In the genomic region with DNA sequence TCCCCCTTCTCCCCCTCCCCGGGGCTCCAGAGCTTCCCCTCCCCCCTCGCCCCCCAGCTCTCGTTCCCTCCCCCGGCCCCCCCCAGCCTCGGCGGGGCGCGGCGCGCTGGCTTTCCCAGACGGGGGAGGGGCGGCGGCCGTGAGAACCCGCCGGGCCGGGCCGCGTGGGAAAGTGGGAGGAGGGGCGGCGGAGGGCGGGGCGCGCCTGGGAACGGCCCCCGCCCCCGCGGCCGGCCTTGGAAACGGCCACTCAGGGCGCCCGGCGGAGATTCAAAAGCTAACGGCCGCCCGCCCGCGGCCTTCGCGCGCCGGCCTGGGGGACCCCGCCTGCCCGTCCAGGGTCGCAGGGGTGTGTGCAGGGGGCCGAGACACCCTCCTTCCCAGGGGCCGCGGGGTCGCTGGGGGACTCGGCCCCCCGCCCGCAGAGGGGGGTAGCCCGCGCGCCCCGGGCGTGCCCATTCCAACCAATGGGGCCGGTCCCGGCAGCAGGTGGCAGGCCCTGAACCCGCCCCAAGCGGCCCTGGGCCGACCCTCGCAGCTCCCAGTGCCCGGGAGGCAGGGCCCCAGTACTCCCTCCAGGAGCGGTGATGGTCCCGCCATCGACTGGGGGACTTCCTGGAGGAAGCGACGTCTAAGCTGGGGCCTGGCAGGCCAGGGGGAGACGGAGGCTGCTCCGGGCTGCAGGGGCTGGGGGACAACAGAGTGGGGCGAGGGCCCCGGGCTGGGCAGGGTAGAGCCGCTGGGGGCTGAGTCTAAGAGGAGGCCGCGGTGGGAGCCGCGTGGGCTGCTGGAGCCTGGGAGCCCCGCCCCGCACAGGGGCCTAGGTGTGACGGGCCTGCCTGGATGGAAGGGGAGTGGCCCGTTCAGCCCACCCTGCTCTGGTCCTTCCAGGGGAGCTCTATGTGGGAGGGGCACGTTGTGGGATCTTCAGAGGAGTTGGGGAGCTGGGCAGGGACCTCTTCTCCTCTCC, we compare ENCODE assay signal across 8 cellular contexts. TPM values are rescaled to one million over a fixed set of nuclear protein-coding genes. Genes with fewer than 3 reads are reported as not detected.
A peak's percentile ranks its signal among the peaks of the same experiment; 100 is the strongest.
DNase-seq lines count a peak whose midpoint lies in the region; FAIRE-seq and TF ChIP-seq lines count a peak whose summit lies in the region.

No MANE protein-coding gene starts in this region.

- no peaks in the 10 kb centered on the region for H3K4me1 Mint-ChIP-seq in astrocyte (ENCODE audit: low read depth, unreplicated experiment)

- 7% methylated on average over 78 of the region's 83 CpGs for WGBS in HUES64

- no peak overlapping the region for H2AFZ ChIP-seq in astrocyte (ENCODE audit: low read depth, low read length)

- no peak for TF ChIP-seq CTCF in astrocyte (IDR thresholded peaks at IDR 0.05; ENCODE audit: insufficient read depth, low read depth, low read length)

- peak overlapping the region; percentile 40; the same call in 1 of the 2 replicates for H3K4me3 ChIP-seq in HUES64 (ENCODE audit: low read length)
- no peak overlapping the region for H3K4me3 ChIP-seq in astrocyte (ENCODE audit: insufficient read depth, low read depth, low read length)

- DNase-seq in Daoy (ENCODE audit: low read depth) (peak; percentile 81), astrocyte (ENCODE audit: low read depth) (no peak), left kidney (ENCODE audit: low read depth, low spot score) (peak; percentile 87), HTR-8/SVneo (ENCODE audit: insufficient read length, low spot score) (no peak), AML-193 (lab: John Stamatoyannopoulos, UW) (no peak), SKM-1 treated with dmso at 0.1 percent for 144 hours (lab: John Stamatoyannopoulos, UW; ENCODE audit: unreplicated experiment) (no peak), midbrain (lab: John Stamatoyannopoulos, UW) (no peak)

- no peak overlapping the region for H3K27ac ChIP-seq in HUES64 (ENCODE audit: low read depth, low read length)
- no peak overlapping the region for H3K27ac ChIP-seq in astrocyte (ENCODE audit: low read depth, low read length)

- H3K79me2 ChIP-seq in astrocyte (ENCODE audit: insufficient read depth, low read length) = no peaks in the 10 kb centered on the region

- H3K9me3 Mint-ChIP-seq in astrocyte (ENCODE audit: unreplicated experiment) = no peaks in the 10 kb centered on the region

- no peak overlapping the region for H3K4me3 Mint-ChIP-seq in astrocyte (ENCODE audit: unreplicated experiment)

- peak overlapping the region; percentile 53 for H3K4me2 ChIP-seq in astrocyte (ENCODE audit: low read length)

- no peak for FAIRE-seq in astrocyte (lab: Jason Lieb, UNC)
- FAIRE-seq in HTR-8/SVneo (lab: Jason Lieb, UNC) = no peak

- H3K4me1 ChIP-seq in HUES64 (ENCODE audit: insufficient read depth, low read length) = peaks cover 9% of the 10 kb centered on the region
- peaks cover 7% of the 10 kb centered on the region for H3K4me1 ChIP-seq in astrocyte (ENCODE audit: insufficient read depth, low read length)

- no peaks in the 10 kb centered on the region for H3K27me3 Mint-ChIP-seq in astrocyte (ENCODE audit: low read depth, unreplicated experiment)

- no peaks in the 10 kb centered on the region for H3K9me3 ChIP-seq in HUES64 (ENCODE audit: insufficient read depth, low read depth, low read length)
- no peaks in the 10 kb centered on the region for H3K9me3 ChIP-seq in astrocyte (ENCODE audit: insufficient read depth, low read depth, low read length)

- H3K36me3 ChIP-seq in HUES64 (ENCODE audit: insufficient read depth, low read length) (no peaks in the 10 kb centered on the region), astrocyte (ENCODE audit: insufficient read depth, low read length) (no peaks in the 10 kb centered on the region)

- H3K36me3 Mint-ChIP-seq in astrocyte (ENCODE audit: low read depth, unreplicated experiment) = no peaks in the 10 kb centered on the region

- H3K9ac ChIP-seq in HUES64 (ENCODE audit: low read depth, low read length) (0 out of 2 replicates have a peak overlapping the region, but pooled peaks have one; percentile 44), astrocyte (ENCODE audit: low read length) (peak overlapping the region; percentile 37)

- H3K27ac Mint-ChIP-seq in astrocyte (ENCODE audit: unreplicated experiment) = no peak overlapping the region

- H3K27me3 ChIP-seq in HUES64 (ENCODE audit: insufficient read depth, low read length) = no peaks in the 10 kb centered on the region
- H3K27me3 ChIP-seq in astrocyte (ENCODE audit: insufficient read depth, low read length) = no peaks in the 10 kb centered on the region

- no peaks in the 10 kb centered on the region for H4K20me1 ChIP-seq in astrocyte (ENCODE audit: insufficient read depth, low read length)

RNA-seq across cellular contexts. Expression of gene NRARP, which starts 14.2 kb away (rescaled TPM):
- 3.5 and 10.0 TPM in 2 replicates for total RNA-seq in Daoy (2014; rRNA removed; shearing (Covaris generic))
- polyA plus RNA-seq in HUES64 (2013, experiment 1 of 2) = 15.5 TPM
- polyA plus RNA-seq in HUES64 (2013, experiment 2 of 2) = 20.7 TPM
- total RNA-seq in astrocyte = 6.9 and 7.3 TPM in 2 replicates

RNA-seq across cellular contexts. Expression of gene TOR4A, which starts 38.8 kb away (rescaled TPM):
- total RNA-seq in Daoy (2014; rRNA removed; shearing (Covaris generic)) = 13.4 and 18.7 TPM in 2 replicates
- polyA plus RNA-seq in HUES64 (2013, experiment 1 of 2) = 7.3 TPM
- 8.5 TPM for polyA plus RNA-seq in HUES64 (2013, experiment 2 of 2)
- total RNA-seq in astrocyte = 10.8 and 11.8 TPM in 2 replicates

Comparison
In these comparisons a context has a peak if more than half of its experiments do, and no peak if none do; other contexts are left out.
1. DNase-seq: peak in Daoy (single experiment) and left kidney (single experiment); none in astrocyte (single experiment), HTR-8/SVneo (single experiment), AML-193 (0 of 2), SKM-1 treated with dmso at 0.1 percent for 144 hours (single experiment) and midbrain (single experiment).